ENCODE assay signal across 18 cellular contexts in the genomic region with DNA sequence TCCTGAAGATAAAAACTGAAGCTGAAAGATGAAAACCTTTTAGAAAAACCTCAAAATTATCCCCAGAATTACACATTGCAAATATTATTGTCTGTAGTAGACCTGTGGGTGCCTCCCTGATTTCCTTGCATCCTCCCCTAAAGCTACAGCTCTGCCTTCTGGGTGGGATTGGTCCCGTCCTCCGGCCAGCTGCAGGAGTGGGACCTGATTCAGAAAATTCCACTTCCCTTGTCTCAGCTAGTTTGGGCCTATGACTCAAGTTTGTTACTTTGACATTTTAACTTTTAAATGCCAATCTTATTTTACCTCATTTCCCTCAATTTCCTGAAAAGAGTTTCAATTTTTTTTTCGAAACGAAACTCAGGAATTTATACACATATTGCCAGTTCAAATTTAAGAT.
DNase-seq lines count a peak whose midpoint lies in the region; ATAC-seq, FAIRE-seq and TF ChIP-seq lines count a peak whose summit lies in the region.
"Had no signal": no experiment of that assay in that cellular context is flagged by ENCODE, and none has a peak within 500 bp of the region (broad histone marks: within the 10 kb centered on the region; RNA-seq: fewer than 3 reads in every experiment).

No MANE protein-coding gene starts in this region.

- peak; percentile 31 for DNase-seq in AG20443 (ENCODE audit: low spot score)
- DNase-seq in GM03348 (ENCODE audit: low spot score), result peak; percentile 23
- DNase-seq in RWPE2 (ENCODE audit: low spot score), result no peak
- DNase-seq in iris pigment epithelial cell (ENCODE audit: low read depth), result peak; percentile 21
- DNase-seq in HTR-8/SVneo (ENCODE audit: insufficient read length, low spot score), result no peak
- no peak for DNase-seq in T-helper 2 cell
- DNase-seq: DMS 273 treated with DMSO at 0.1 percent for 48 hours, H9, NCI-H1092 treated with DMSO at 0.1 percent for 48 hours, NCI-H2107, NCI-H345, NCI-H526 treated with DMSO at 0.1 percent for 48 hours, SHP77 treated with DMSO at 0.1 percent for 48 hours had no signal

- H3K4me3 ChIP-seq in RWPE2 (ENCODE audit: severe bottlenecking), result no peak overlapping the region
- H3K4me3 ChIP-seq: A549, K562 had no signal

- TF ChIP-seq CTCF in RWPE2 (IDR thresholded peaks at IDR 0.05; ENCODE audit: poor library complexity, severe bottlenecking), result no peak

- peak; percentile 43; the same call in 1 of the 3 replicates for ATAC-seq in RWPE2 (ENCODE audit: low read depth)
- ATAC-seq in HG02973 (IDR thresholded peaks at IDR 0.05; ENCODE audit: unreplicated experiment), result no peak
- ATAC-seq: A549, K562 had no signal

- no peaks in the 10 kb centered on the region for H3K36me3 ChIP-seq in RWPE2 (ENCODE audit: low read depth)

- peak overlapping the region; percentile 44 for H3K27ac ChIP-seq in RWPE2 (ENCODE audit: poor library complexity, severe bottlenecking)
- H3K27ac ChIP-seq: A549, C4-2B had no signal

- H3K9me3 ChIP-seq in RWPE2 (ENCODE audit: severe bottlenecking), result no peaks in the 10 kb centered on the region
- H3K9me3 ChIP-seq: A549 had no signal

- H3K4me1 ChIP-seq in RWPE2 (ENCODE audit: insufficient read depth, poor library complexity, severe bottlenecking), result peaks cover 21% of the 10 kb centered on the region
- H3K4me1 ChIP-seq: A549 had no signal

- FAIRE-seq in HTR-8/SVneo (lab: Jason Lieb, UNC), result no peak
- FAIRE-seq: A549, K562, RCC 7860 had no signal

- no peaks in the 10 kb centered on the region for H3K27me3 ChIP-seq in RWPE2 (ENCODE audit: insufficient read depth, poor library complexity, severe bottlenecking)

Comparison
In these comparisons a context has a peak if more than half of its experiments do, and no peak if none do; other contexts are left out.
1. DNase-seq: peak in AG20443 (single experiment), GM03348 (single experiment) and iris pigment epithelial cell (single experiment); none in RWPE2 (single experiment), HTR-8/SVneo (single experiment) and T-helper 2 cell (0 of 5).